In genomic region chr2:224286923-224287322, GRCh38 we compare ENCODE assay signal across 17 cellular contexts.
DNase-seq lines count a peak whose midpoint lies in the region; ATAC-seq and TF ChIP-seq lines count a peak whose summit lies in the region.
"Had no signal": no experiment of that assay in that cellular context is flagged by ENCODE, and none has a peak within 500 bp of the region (broad histone marks: within the 10 kb centered on the region; RNA-seq: fewer than 3 reads in every experiment).

No MANE protein-coding gene starts in this region.

- H3K4me1 Mint-ChIP-seq in activated CD8-positive, alpha-beta memory T cell treated with anti-CD3 and anti-CD28 coated beads, Interleukin-2, amount 10 ng/mL, durations not matched to agents 7 days and 5 days = no peaks in the 10 kb centered on the region
- H3K4me1 Mint-ChIP-seq: activated T-helper 17 cell treated with anti-CD3 and anti-CD28 coated beads, Interleukin-2, amount 50 U/mL, for 72 hours; naive thymus-derived CD8-positive, alpha-beta T cell had no signal

- no peaks in the 10 kb centered on the region for H3K36me3 Mint-ChIP-seq in activated CD8-positive, alpha-beta memory T cell treated with anti-CD3 and anti-CD28 coated beads, Interleukin-2, amount 10 ng/mL, durations not matched to agents 7 days and 5 days
- H3K36me3 Mint-ChIP-seq: naive thymus-derived CD8-positive, alpha-beta T cell had no signal

- peaks cover 48% of the 10 kb centered on the region for H3K4me1 ChIP-seq in A673 (ENCODE audit: insufficient read depth, low read length, poor library complexity, severe bottlenecking)
- H3K4me1 ChIP-seq: left ventricle myocardium inferior had no signal

- H3K9me3 Mint-ChIP-seq in activated CD8-positive, alpha-beta memory T cell treated with anti-CD3 and anti-CD28 coated beads, Interleukin-2, amount 10 ng/mL, durations not matched to agents 7 days and 5 days (ENCODE audit: low read depth) = no peaks in the 10 kb centered on the region
- H3K9me3 Mint-ChIP-seq: activated T-helper 17 cell treated with anti-CD3 and anti-CD28 coated beads, Interleukin-2, amount 50 U/mL, for 72 hours; naive thymus-derived CD8-positive, alpha-beta T cell had no signal

- H3K4me3 ChIP-seq in A673 (ENCODE audit: low read depth, low read length, poor library complexity, severe bottlenecking) (no peak overlapping the region), cardiac fibroblast (replicated peaks in 1 of 2; ENCODE audit: low read depth in 2 of 2, low read length in 2 of 2) (no peak overlapping the region)
- H3K4me3 ChIP-seq: esophagus squamous epithelium, left ventricle myocardium inferior had no signal

- intact Hi-C loops in A673 (cut with micrococcal nuclease; ENCODE audit: unreplicated experiment) = no loop called here

- POLR2A ChIA-PET in A673 (lab: Charles Lee; ENCODE audit: low non-redundant PET) = interaction anchor here (0.6 kb wide), 2 partner anchors 187 to 282 kb away, joined by 3 read pairs; no protein-coding TSS in a partner anchor

- H3K4me3 Mint-ChIP-seq in activated CD8-positive, alpha-beta memory T cell treated with anti-CD3 and anti-CD28 coated beads, Interleukin-2, amount 10 ng/mL, durations not matched to agents 7 days and 5 days = no peak overlapping the region
- H3K4me3 Mint-ChIP-seq: activated T-helper 17 cell treated with anti-CD3 and anti-CD28 coated beads, Interleukin-2, amount 50 U/mL, for 72 hours; naive thymus-derived CD8-positive, alpha-beta T cell had no signal

- CTCF ChIA-PET in A673 (lab: Charles Lee) = interaction anchor here (1.1 to 1.2 kb wide), 4 partner anchors 250 to 317 kb away, joined by 3 to 6 read pairs (median 4); no protein-coding TSS in a partner anchor
- CTCF ChIA-PET in activated CD8-positive, alpha-beta memory T cell treated with anti-CD3 and anti-CD28 coated beads, Interleukin-2, amount 10 ng/mL, durations not matched to agents 7 days and 5 days (lab: Charles Lee) = interaction anchor here (1.1 to 7.5 kb wide), 4 partner anchors 82 to 317 kb away, joined by 3 to 103 read pairs (median 52); no protein-coding TSS in a partner anchor

- peaks cover 51% of the 10 kb centered on the region for H3K27me3 Mint-ChIP-seq in activated CD8-positive, alpha-beta memory T cell treated with anti-CD3 and anti-CD28 coated beads, Interleukin-2, amount 10 ng/mL, durations not matched to agents 7 days and 5 days

- H3K27me3 ChIP-seq in A673 (replicated peaks; ENCODE audit: insufficient read depth, low read depth, low read length, poor library complexity) = no peaks in the 10 kb centered on the region

- H3K27ac Mint-ChIP-seq in activated CD8-positive, alpha-beta memory T cell treated with anti-CD3 and anti-CD28 coated beads, Interleukin-2, amount 10 ng/mL, durations not matched to agents 7 days and 5 days = no peak overlapping the region
- H3K27ac Mint-ChIP-seq: activated T-helper 17 cell treated with anti-CD3 and anti-CD28 coated beads, Interleukin-2, amount 50 U/mL, for 72 hours; naive thymus-derived CD8-positive, alpha-beta T cell had no signal

- ATAC-seq in activated CD8-positive, alpha-beta memory T cell treated with anti-CD3 and anti-CD28 coated beads, Interleukin-2, amount 10 ng/mL, durations not matched to agents 7 days and 5 days = no peak
- ATAC-seq: activated T-helper 17 cell treated with anti-CD3 and anti-CD28 coated beads, Interleukin-2, amount 50 U/mL, for 72 hours; naive thymus-derived CD8-positive, alpha-beta T cell had no signal

- peak; percentile 44 for TF ChIP-seq CTCF in A673 (conservative IDR thresholded peaks at IDR 0.05; ENCODE audit: low read depth, low read length)
- TF ChIP-seq CTCF in cardiac fibroblast (IDR thresholded peaks at IDR 0.05; ENCODE audit: low read depth, low read length) = peak; percentile 23

- no peaks in the 10 kb centered on the region for H3K9me3 ChIP-seq in A673 (ENCODE audit: low read depth, low read length, poor library complexity, severe bottlenecking)
- H3K9me3 ChIP-seq: esophagus squamous epithelium, left ventricle myocardium inferior had no signal

- H3K36me3 ChIP-seq in A673 (ENCODE audit: insufficient read depth, low read length, poor library complexity, severe bottlenecking) = no peaks in the 10 kb centered on the region
- H3K36me3 ChIP-seq: esophagus squamous epithelium, left ventricle myocardium inferior had no signal

- peak overlapping the region; percentile 42 for H3K27ac ChIP-seq in A673 (ENCODE audit: low read depth, low read length, poor library complexity, severe bottlenecking)
- H3K27ac ChIP-seq: esophagus squamous epithelium, left ventricle myocardium inferior had no signal

- no TSS peak for BruUV-seq in A673 (replicated peaks; lab: Mats Ljungman, UMichigan)

- DNase-seq in A673 (ENCODE audit: low spot score) (peak; percentile 80), ELR (ENCODE audit: low read depth) (peak; percentile 17), NAMALWA (ENCODE audit: low spot score) (peak; percentile 9), cardiac fibroblast (ENCODE audit: low read depth in 2 of 2) (no peak), medulla oblongata (ENCODE audit: extremely low spot score) (no peak), cortex of kidney (lab: John Stamatoyannopoulos, UW) (no peak), NCI-H1048 (lab: John Stamatoyannopoulos, UW) (no peak)
- no peak for DNase-seq in activated CD8-positive, alpha-beta memory T cell treated with anti-CD3 and anti-CD28 coated beads, Interleukin-2, amount 10 ng/mL, durations not matched to agents 7 days and 5 days
- DNase-seq: activated CD4-positive, alpha-beta T cell treated with anti-CD3 and anti-CD28 coated beads, Interleukin-2, amount 50 U/mL, for 48 hours; anterior cingulate cortex; C1 segment of cervical spinal cord; dermis blood vessel endothelial cell; esophagus squamous epithelium; left ventricle myocardium inferior; MV-4-11; naive thymus-derived CD8-positive, alpha-beta T cell had no signal

Comparison
In these comparisons a context has a peak if more than half of its experiments do, and no peak if none do; other contexts are left out.
1. DNase-seq: peak in A673 (single experiment), ELR (single experiment) and NAMALWA (single experiment); none in cardiac fibroblast (0 of 2), medulla oblongata (single experiment), cortex of kidney (single experiment), activated CD8-positive, alpha-beta memory T cell treated with anti-CD3 and anti-CD28 coated beads, Interleukin-2, amount 10 ng/mL, durations not matched to agents 7 days and 5 days (single experiment) and NCI-H1048 (single experiment).